ENCODE assay signal across 1 cellular context in genomic region chr15:52463638-52464037, GRCh38.
TF ChIP-seq lines count a peak whose summit lies in the region.

No MANE protein-coding gene starts in this region.

TF ChIP-seq in HEK293T, 16 proteins besides CTCF, POLR2A, EP300 and RAD21 (continued from another document):
- TF ChIP-seq PKNOX1 (IDR thresholded peaks at IDR 0.05) (no peak), ARNT (IDR thresholded peaks at IDR 0.05) (no peak), HDGF (IDR thresholded peaks at IDR 0.05; ENCODE audit: borderline replicate concordance) (no peak)
